8 cellular contexts compared by ENCODE assay signal in the genomic region with DNA sequence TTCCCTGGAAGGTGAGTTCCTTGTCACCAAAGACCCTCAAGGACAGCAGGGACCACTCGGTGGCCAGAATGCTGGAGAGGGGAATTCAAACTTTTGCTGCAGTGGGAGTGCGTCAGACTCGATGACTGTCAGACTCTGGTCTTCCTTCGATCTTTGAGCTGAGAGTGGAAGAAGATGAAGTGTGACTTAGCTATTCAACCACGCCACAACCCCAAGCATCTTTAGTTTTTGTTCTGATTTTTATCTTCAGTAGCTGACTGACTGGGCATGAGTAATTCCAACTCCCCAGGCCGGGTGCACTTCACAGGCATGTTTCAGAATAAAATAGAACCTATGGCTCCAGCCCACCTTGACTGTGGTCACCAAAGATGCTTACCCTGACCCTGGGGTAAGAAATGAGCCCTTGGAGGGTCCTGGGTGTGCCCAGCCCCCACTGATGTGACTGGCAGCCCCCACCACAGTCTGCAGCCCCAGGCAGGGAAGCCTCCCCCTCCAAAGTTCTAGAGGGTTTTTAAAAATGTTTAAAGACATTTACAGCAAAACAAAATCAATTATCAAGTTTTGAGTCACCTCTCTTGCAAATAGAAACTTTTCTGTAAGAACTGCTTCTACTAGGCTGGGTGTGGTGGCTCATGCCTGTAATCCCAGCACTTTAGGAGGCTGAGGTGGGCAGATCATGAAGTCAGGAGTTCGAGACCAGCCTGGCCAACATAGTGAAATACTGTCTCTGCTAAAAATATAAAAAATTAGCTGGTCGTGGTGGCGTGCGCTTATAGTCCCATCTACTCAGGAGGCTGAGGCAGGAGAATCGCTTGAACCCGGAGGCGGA. TPM values are rescaled to one million over a fixed set of nuclear protein-coding genes. Genes with fewer than 3 reads are reported as not detected.
A peak's percentile ranks its signal among the peaks of the same experiment; 100 is the strongest.
DNase-seq lines count a peak whose midpoint lies in the region; ATAC-seq and TF ChIP-seq lines count a peak whose summit lies in the region.
"Had no signal": no experiment of that assay in that cellular context is flagged by ENCODE, and none has a peak within 500 bp of the region (broad histone marks: within the 10 kb centered on the region; RNA-seq: fewer than 3 reads in every experiment).

No MANE protein-coding gene starts in this region.

- TF ChIP-seq POLR2A in stomach (IDR thresholded peaks at IDR 0.05) = no peak

- no peaks in the 10 kb centered on the region for H3K36me3 ChIP-seq in stomach
- H3K36me3 ChIP-seq: neutrophil had no signal

- TF ChIP-seq EP300 in stomach (IDR thresholded peaks at IDR 0.05) = no peak

- peaks cover 12% of the 10 kb centered on the region for H3K36me3 Mint-ChIP-seq in effector memory CD8-positive, alpha-beta T cell (ENCODE audit: insufficient read depth)

- WGBS in stomach, 5 donors = 77 to 85% (median 83%) methylated on average over 13 of the region's 13 CpGs

- no peaks in the 10 kb centered on the region for H3K27me3 Mint-ChIP-seq in effector memory CD8-positive, alpha-beta T cell

- peak overlapping the region; percentile 93 to 95 for H3K27ac Mint-ChIP-seq in effector memory CD8-positive, alpha-beta T cell

- no peaks in the 10 kb centered on the region for H3K9me3 ChIP-seq in stomach
- H3K9me3 ChIP-seq: neutrophil had no signal

- H3K9me3 Mint-ChIP-seq in effector memory CD8-positive, alpha-beta T cell = no peaks in the 10 kb centered on the region

- no peak overlapping the region for H3K4me3 ChIP-seq in stomach

- H3K4me3 Mint-ChIP-seq in effector memory CD8-positive, alpha-beta T cell = peak overlapping the region; percentile 75 to 84

- H3K27ac ChIP-seq in stomach = no peak overlapping the region
- H3K27ac ChIP-seq: neutrophil had no signal

- no peak for TF ChIP-seq CTCF in stomach (IDR thresholded peaks at IDR 0.05)

- H3K4me1 Mint-ChIP-seq in effector memory CD8-positive, alpha-beta T cell (ENCODE audit: low read depth in 2 of 2) = peaks cover 31% of the 10 kb centered on the region in 2 donors

- ATAC-seq in GM21515 (IDR thresholded peaks at IDR 0.05; ENCODE audit: unreplicated experiment) = peak; percentile 43
- ATAC-seq in effector memory CD8-positive, alpha-beta T cell (replicated peaks) = peak; percentile 59
- no peak for ATAC-seq in left lobe of liver

- peak; percentile 96 for DNase-seq in RPMI7951 (ENCODE audit: low read depth)
- DNase-seq in effector memory CD8-positive, alpha-beta T cell = peak; percentile 28 to 33 (median 28)
- DNase-seq in stimulated activated CD8-positive, alpha-beta memory T cell treated with anti-CD3 and anti-CD28 coated beads, Interleukin-4, amount 100 ng/mL, for 4 hours (ENCODE audit: low read depth in 2 of 2, low spot score in 1 of 2) = peak; percentile 8 to 12
- no peak for DNase-seq in left lobe of liver (ENCODE audit: low spot score)
- DNase-seq in GM19238 (ENCODE audit: insufficient read length, low spot score) = no peak
- no peak for DNase-seq in stomach

- H3K4me1 ChIP-seq in stomach = no peaks in the 10 kb centered on the region

- intact Hi-C loops in stomach (cut with DNase I; ENCODE audit: low total_unique reads) = no loop called here

- H3K27me3 ChIP-seq in stomach = no peaks in the 10 kb centered on the region

RNA-seq across cellular contexts. Expression of gene YWHAQ, which starts 24.9 kb away (rescaled TPM):
- total RNA-seq in RPMI7951 (2014; rRNA removed; shearing (Covaris generic)) = 1,114 and 1,267 TPM in 2 replicates
- 82.3 TPM for total RNA-seq in left lobe of liver
- total RNA-seq in stomach = 100 to 1,000 TPM; 104 to 226 (median 147) TPM
- polyA plus RNA-seq in stomach = 100 to 1,000 TPM; 123 to 213 (median 209) TPM

Comparison
In these comparisons a context has a peak if more than half of its experiments do, and no peak if none do; other contexts are left out.
1. DNase-seq: peak in RPMI7951 (single experiment), effector memory CD8-positive, alpha-beta T cell (3 of 3) and stimulated activated CD8-positive, alpha-beta memory T cell treated with anti-CD3 and anti-CD28 coated beads, Interleukin-4, amount 100 ng/mL, for 4 hours (2 of 2); none in left lobe of liver (single experiment), GM19238 (single experiment) and stomach (single experiment).